In the genomic region with DNA sequence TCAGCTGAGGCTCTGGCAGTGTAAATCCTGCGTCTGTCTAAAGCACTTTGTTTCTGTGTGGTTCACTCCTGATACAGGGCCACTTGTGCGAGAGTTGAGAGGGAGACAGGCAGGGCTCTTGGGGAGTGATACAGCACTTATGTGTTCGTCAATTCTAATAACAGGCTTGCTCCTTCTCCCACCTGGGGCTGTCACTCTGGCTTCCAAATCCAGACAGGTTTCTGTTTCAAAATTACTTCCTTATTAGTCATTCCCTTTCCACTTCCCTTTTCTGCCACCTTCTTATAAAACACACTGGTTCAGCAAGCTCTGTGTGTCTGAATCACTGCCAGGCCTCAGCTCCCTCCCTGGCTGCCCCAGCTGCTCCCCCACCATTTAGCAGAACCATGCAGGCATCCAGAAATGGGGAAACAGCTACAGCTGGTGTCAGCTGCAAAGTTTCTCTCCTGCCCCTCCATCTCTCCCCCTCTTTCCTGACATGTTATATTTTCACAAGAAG, we compare ENCODE assay signal across 8 cellular contexts. TPM values are rescaled to one million over a fixed set of nuclear protein-coding genes. Genes with fewer than 3 reads are reported as not detected.
DNase-seq lines count a peak whose midpoint lies in the region; ATAC-seq, FAIRE-seq and TF ChIP-seq lines count a peak whose summit lies in the region.

No MANE protein-coding gene starts in this region.

- H3K4me2 ChIP-seq in astrocyte (ENCODE audit: low read length): peak overlapping the region; percentile 59

- peak overlapping the region; percentile 33 for H3K9ac ChIP-seq in astrocyte (ENCODE audit: low read length)

- no peaks in the 10 kb centered on the region for H3K36me3 Mint-ChIP-seq in astrocyte (ENCODE audit: low read depth, unreplicated experiment)
- H3K36me3 Mint-ChIP-seq in stimulated activated memory B cell treated with anti-CD40 and anti-IgM and Interleukin-4, amounts not matched to agents 10 μg/mL and 1 μg/mL and 100 μg/mL, for 72 hours: no peaks in the 10 kb centered on the region

- H3K27ac ChIP-seq in astrocyte (ENCODE audit: low read depth, low read length): peak overlapping the region; percentile 11

- no peaks in the 10 kb centered on the region; the same call in 1 of the 2 replicates for H3K4me1 ChIP-seq in BE2C
- H3K4me1 ChIP-seq in astrocyte (ENCODE audit: insufficient read depth, low read length): peaks cover 13% of the 10 kb centered on the region

- peaks cover 2% of the 10 kb centered on the region for H3K9me3 Mint-ChIP-seq in astrocyte (ENCODE audit: unreplicated experiment)
- H3K9me3 Mint-ChIP-seq in stimulated activated memory B cell treated with anti-CD40 and anti-IgM and Interleukin-4, amounts not matched to agents 10 μg/mL and 1 μg/mL and 100 μg/mL, for 72 hours: peaks cover 3% of the 10 kb centered on the region

- H3K36me3 ChIP-seq in BE2C (no peaks in the 10 kb centered on the region), astrocyte (ENCODE audit: insufficient read depth, low read length) (no peaks in the 10 kb centered on the region), kidney epithelial cell (ENCODE audit: control insufficient read depth, insufficient read depth, low read length) (no peaks in the 10 kb centered on the region)

- H3K9me3 ChIP-seq in BE2C (no peaks in the 10 kb centered on the region), astrocyte (ENCODE audit: insufficient read depth, low read depth, low read length) (no peaks in the 10 kb centered on the region)

- peak overlapping the region; percentile 84 for H3K27ac Mint-ChIP-seq in astrocyte (ENCODE audit: unreplicated experiment)
- H3K27ac Mint-ChIP-seq in stimulated activated memory B cell treated with anti-CD40 and anti-IgM and Interleukin-4, amounts not matched to agents 10 μg/mL and 1 μg/mL and 100 μg/mL, for 72 hours: peak overlapping the region; percentile 75

- H3K4me3 ChIP-seq in BE2C (ENCODE audit: low read depth, low read length): no peak overlapping the region
- no peak overlapping the region for H3K4me3 ChIP-seq in astrocyte (ENCODE audit: insufficient read depth, low read depth, low read length)
- no peak overlapping the region for H3K4me3 ChIP-seq in kidney epithelial cell (ENCODE audit: low read depth, low read length)

- H3K4me1 Mint-ChIP-seq in astrocyte (ENCODE audit: low read depth, unreplicated experiment): peaks cover 38% of the 10 kb centered on the region
- H3K4me1 Mint-ChIP-seq in stimulated activated memory B cell treated with anti-CD40 and anti-IgM and Interleukin-4, amounts not matched to agents 10 μg/mL and 1 μg/mL and 100 μg/mL, for 72 hours: peaks cover 32% of the 10 kb centered on the region

- no peak for FAIRE-seq in astrocyte (lab: Jason Lieb, UNC)

- no peaks in the 10 kb centered on the region for H4K20me1 ChIP-seq in astrocyte (ENCODE audit: insufficient read depth, low read length)

- H3K27me3 ChIP-seq in BE2C (no peaks in the 10 kb centered on the region), astrocyte (ENCODE audit: insufficient read depth, low read length) (peaks cover 6% of the 10 kb centered on the region), kidney epithelial cell (ENCODE audit: control insufficient read depth, insufficient read depth, low read length) (no peaks in the 10 kb centered on the region)

- DNase-seq in BE2C (peak; percentile 20), NCI-H2171 (lab: John Stamatoyannopoulos, UW) (peak; percentile 21), astrocyte (ENCODE audit: low read depth) (peak; percentile 82), kidney epithelial cell (ENCODE audit: low read depth) (peak; percentile 79), 8988T (no peak)

- TF ChIP-seq CTCF in BE2C (IDR thresholded peaks at IDR 0.05; ENCODE audit: low read depth, low read length): no peak
- no peak for TF ChIP-seq CTCF in astrocyte (IDR thresholded peaks at IDR 0.05; ENCODE audit: insufficient read depth, low read depth, low read length)
- no peak for TF ChIP-seq CTCF in kidney epithelial cell (IDR thresholded peaks at IDR 0.05; ENCODE audit: insufficient read depth, low read length, poor library complexity, severe bottlenecking)

- no peak overlapping the region for H3K4me3 Mint-ChIP-seq in astrocyte (ENCODE audit: unreplicated experiment)
- H3K4me3 Mint-ChIP-seq in stimulated activated memory B cell treated with anti-CD40 and anti-IgM and Interleukin-4, amounts not matched to agents 10 μg/mL and 1 μg/mL and 100 μg/mL, for 72 hours: peak overlapping the region; percentile 22

- ATAC-seq in GM19023 (IDR thresholded peaks at IDR 0.05; ENCODE audit: unreplicated experiment) (peak; percentile 75), HG03139 (IDR thresholded peaks at IDR 0.05; ENCODE audit: unreplicated experiment) (peak; percentile 72)
- ATAC-seq in stimulated activated memory B cell treated with anti-CD40 and anti-IgM and Interleukin-4, amounts not matched to agents 10 μg/mL and 1 μg/mL and 100 μg/mL, for 72 hours: peak; percentile 98

- H3K79me2 ChIP-seq in astrocyte (ENCODE audit: insufficient read depth, low read length): no peaks in the 10 kb centered on the region

- no peaks in the 10 kb centered on the region for H3K27me3 Mint-ChIP-seq in astrocyte (ENCODE audit: low read depth, unreplicated experiment)
- no peaks in the 10 kb centered on the region for H3K27me3 Mint-ChIP-seq in stimulated activated memory B cell treated with anti-CD40 and anti-IgM and Interleukin-4, amounts not matched to agents 10 μg/mL and 1 μg/mL and 100 μg/mL, for 72 hours

- peak overlapping the region; percentile 27 for H2AFZ ChIP-seq in astrocyte (ENCODE audit: low read depth, low read length)

RNA-seq across cellular contexts. Expression of a gene that starts 58.5 kb away (rescaled TPM):
- polyA plus RNA-seq in BE2C (2012; ENCODE audit: insufficient read depth, insufficient read length, low read depth): 1.1 TPM
- total RNA-seq in astrocyte (9.2 and 9.9 TPM in 2 replicates), kidney epithelial cell (11.0 and 11.2 TPM in 2 replicates)
